Comparison of ENCODE assay signal across 31 cellular contexts in the genomic region with DNA sequence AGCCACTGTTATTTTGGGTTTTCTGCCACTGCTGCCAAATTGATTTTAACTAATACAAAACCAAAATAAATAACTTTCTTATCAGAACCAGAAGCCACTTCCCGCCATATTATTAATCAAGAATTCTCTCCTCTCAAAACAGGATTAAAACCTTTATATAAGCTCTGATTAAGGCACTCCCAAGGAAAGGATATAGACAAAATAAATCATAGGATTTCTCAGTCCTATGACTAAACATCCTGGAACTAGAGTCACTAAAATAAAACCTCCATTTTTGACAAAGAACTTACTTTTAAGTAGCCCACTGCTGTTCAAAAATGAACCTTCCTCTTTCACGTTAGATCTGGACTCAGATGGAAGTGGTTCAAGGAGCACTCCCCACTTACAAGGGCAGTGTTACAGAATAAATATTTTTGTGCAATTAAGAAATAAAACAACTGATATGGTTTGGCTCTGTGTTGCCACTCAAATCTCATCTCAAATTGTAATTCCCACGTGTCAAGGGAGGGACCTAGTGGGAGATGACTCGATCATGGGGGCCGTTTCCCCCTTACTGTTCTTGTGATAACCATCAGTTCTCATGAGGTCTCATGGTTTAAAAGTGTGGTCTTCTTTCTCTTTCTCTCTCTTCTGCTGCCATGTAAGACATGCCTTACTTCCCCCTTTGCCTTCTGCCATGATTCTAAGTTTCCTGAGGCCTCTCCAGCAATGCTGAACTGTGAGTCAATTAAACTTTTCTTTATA. TPM values are rescaled to one million over a fixed set of nuclear protein-coding genes. Genes with fewer than 3 reads are reported as not detected.
DNase-seq lines count a peak whose midpoint lies in the region; ATAC-seq and TF ChIP-seq lines count a peak whose summit lies in the region.
"Had no signal": no experiment of that assay in that cellular context is flagged by ENCODE, and none has a peak within 500 bp of the region (broad histone marks: within the 10 kb centered on the region; RNA-seq: fewer than 3 reads in every experiment).

No MANE protein-coding gene starts in this region.

- POLR2A ChIA-PET in activated CD8-positive, alpha-beta T cell treated with anti-CD3 and anti-CD28 coated beads for 36 hours (lab: Charles Lee), result no interaction called here
- POLR2A ChIA-PET in activated CD8-positive, alpha-beta T cell treated with anti-CD3 and anti-CD28 coated beads, Interleukin-2, amount 10 ng/mL, durations not matched to agents 7 days and 5 days (lab: Charles Lee), result no interaction called here

- H3K27ac ChIP-seq in fibroblast of lung (ENCODE audit: insufficient read depth, low read length), result peak overlapping the region; percentile 72
- H3K27ac ChIP-seq: esophagus squamous epithelium, gastroesophageal sphincter, hepatocyte, HL-60, right lobe of liver had no signal

- ATAC-seq in activated CD8-positive, alpha-beta T cell treated with anti-CD3 and anti-CD28 coated beads for 36 hours, result peak; percentile 24
- no peak for ATAC-seq in activated CD8-positive, alpha-beta T cell treated with anti-CD3 and anti-CD28 coated beads, Interleukin-2, amount 10 ng/mL, durations not matched to agents 7 days and 5 days
- no peak for ATAC-seq in HG03354 (IDR thresholded peaks at IDR 0.05; ENCODE audit: poor library complexity, severe bottlenecking, unreplicated experiment)
- ATAC-seq in GM21786 (IDR thresholded peaks at IDR 0.05; ENCODE audit: unreplicated experiment), result no peak
- ATAC-seq in GM18520 (IDR thresholded peaks at IDR 0.05; ENCODE audit: unreplicated experiment), result no peak
- ATAC-seq: gastroesophageal sphincter; right lobe of liver; stimulated activated memory B cell treated with anti-CD40 and anti-IgM and Interleukin-4, amounts not matched to agents 10 μg/mL and 1 μg/mL and 100 μg/mL, for 72 hours had no signal

- TF ChIP-seq CTCF in activated CD8-positive, alpha-beta T cell treated with anti-CD3 and anti-CD28 coated beads for 36 hours (IDR thresholded peaks at IDR 0.05), result no peak
- TF ChIP-seq CTCF in fibroblast of lung (conservative IDR thresholded peaks at IDR 0.05 in 1 of 2, IDR thresholded peaks at IDR 0.05 in 1 of 2; ENCODE audit: low read depth in 1 of 2, low read length in 2 of 2), result no peak

- no peaks in the 10 kb centered on the region for H4K20me1 ChIP-seq in fibroblast of lung (ENCODE audit: control insufficient read depth, extremely low read depth, insufficient read depth, low read length)

- H3K4me1 ChIP-seq in fibroblast of lung (ENCODE audit: control insufficient read depth, extremely low read depth, insufficient read depth, low read length), result peaks cover 2% of the 10 kb centered on the region
- H3K4me1 ChIP-seq: gastroesophageal sphincter, right lobe of liver had no signal

- no peak for DNase-seq in activated CD8-positive, alpha-beta T cell treated with anti-CD3 and anti-CD28 coated beads for 36 hours
- DNase-seq in activated CD8-positive, alpha-beta T cell treated with anti-CD3 and anti-CD28 coated beads, Interleukin-2, amount 10 ng/mL, durations not matched to agents 7 days and 5 days, result no peak
- peak; percentile 46 for DNase-seq in MV-4-11 (lab: John Stamatoyannopoulos, UW)
- peak in 1 of 2 donors; percentile 70 for DNase-seq in fibroblast of lung (ENCODE audit: low read depth in 2 of 2)
- DNase-seq in NCI-H748 (lab: John Stamatoyannopoulos, UW; ENCODE audit: unreplicated experiment), result no peak
- DNase-seq: 8988T; activated CD4-positive, alpha-beta T cell treated with anti-CD3 and anti-CD28 coated beads, Interleukin-2, amount 10 ng/mL, durations not matched to agents 7 days and 5 days; activated naive CD8-positive, alpha-beta T cell treated with anti-CD3 and anti-CD28 coated beads for 36 hours; central memory CD4-positive, alpha-beta T cell; endodermal cell; esophagus squamous epithelium; GDM1; Kasumi-1; mesendoderm; NCI-H1105; NCI-H1930; NCI-H526; right lobe of liver; SIG-M5; stimulated activated CD4-positive, alpha-beta T cell treated with anti-CD3 and anti-CD28 coated beads, Interleukin-4, amount 100 ng/mL, for 4 hours; SW 1271 had no signal

- H3K9me3 ChIP-seq in fibroblast of lung (ENCODE audit: control insufficient read depth, insufficient read depth, low read depth, low read length), result no peaks in the 10 kb centered on the region
- H3K9me3 ChIP-seq: ascending aorta, esophagus squamous epithelium, gastroesophageal sphincter, right lobe of liver had no signal

- H3K27ac Mint-ChIP-seq in activated CD8-positive, alpha-beta T cell treated with anti-CD3 and anti-CD28 coated beads for 36 hours, result no peak overlapping the region
- no peak overlapping the region for H3K27ac Mint-ChIP-seq in activated CD8-positive, alpha-beta T cell treated with anti-CD3 and anti-CD28 coated beads, Interleukin-2, amount 10 ng/mL, durations not matched to agents 7 days and 5 days
- H3K27ac Mint-ChIP-seq: activated CD4-positive, alpha-beta T cell treated with anti-CD3 and anti-CD28 coated beads, Interleukin-2, amount 10 ng/mL, durations not matched to agents 7 days and 5 days; activated naive CD8-positive, alpha-beta T cell treated with anti-CD3 and anti-CD28 coated beads for 36 hours; dendritic cell treated with granulocyte-macrophage colony-stimulating factor and Interleukin-4, amounts not matched to agents 40 ng/mL and 50 ng/mL, for 4 days; endodermal cell; progenitor cell of endocrine pancreas had no signal

- peaks cover 51% of the 10 kb centered on the region for H3K36me3 Mint-ChIP-seq in activated CD8-positive, alpha-beta T cell treated with anti-CD3 and anti-CD28 coated beads for 36 hours (ENCODE audit: low read depth)
- H3K36me3 Mint-ChIP-seq in activated CD8-positive, alpha-beta T cell treated with anti-CD3 and anti-CD28 coated beads, Interleukin-2, amount 10 ng/mL, durations not matched to agents 7 days and 5 days (ENCODE audit: low read depth), result peaks cover 45% of the 10 kb centered on the region

- H3K9ac ChIP-seq in fibroblast of lung (ENCODE audit: insufficient read depth, low read length), result no peak overlapping the region

- CTCF ChIA-PET in activated CD8-positive, alpha-beta T cell treated with anti-CD3 and anti-CD28 coated beads for 36 hours (lab: Charles Lee), result no interaction called here
- CTCF ChIA-PET in activated CD8-positive, alpha-beta T cell treated with anti-CD3 and anti-CD28 coated beads, Interleukin-2, amount 10 ng/mL, durations not matched to agents 7 days and 5 days (lab: Charles Lee), result no interaction called here

- H3K27me3 ChIP-seq in fibroblast of lung (ENCODE audit: control insufficient read depth, insufficient read depth, low read length), result no peaks in the 10 kb centered on the region
- H3K27me3 ChIP-seq: ascending aorta, esophagus squamous epithelium, gastroesophageal sphincter, hepatocyte, right lobe of liver had no signal

- no peak overlapping the region for H3K4me3 ChIP-seq in fibroblast of lung (replicated peaks in 1 of 4; ENCODE audit: control extremely low read depth in 1 of 4, insufficient read depth in 1 of 4, low read depth in 3 of 4, low read length in 4 of 4)
- H3K4me3 ChIP-seq: ascending aorta, esophagus squamous epithelium, gastroesophageal sphincter, hepatocyte, right lobe of liver had no signal

- intact Hi-C loops in activated CD8-positive, alpha-beta T cell treated with anti-CD3 and anti-CD28 coated beads for 36 hours (cut with micrococcal nuclease), result no loop called here

- H3K79me2 ChIP-seq in fibroblast of lung (ENCODE audit: control insufficient read depth, insufficient read depth, low read length), result peaks cover 2% of the 10 kb centered on the region

- no peak overlapping the region for H3K4me2 ChIP-seq in fibroblast of lung (ENCODE audit: extremely low read depth, insufficient read depth, low read length)
- H3K4me2 ChIP-seq: hepatocyte had no signal

- no peaks in the 10 kb centered on the region for H3K27me3 Mint-ChIP-seq in activated CD8-positive, alpha-beta T cell treated with anti-CD3 and anti-CD28 coated beads for 36 hours
- no peaks in the 10 kb centered on the region for H3K27me3 Mint-ChIP-seq in activated CD8-positive, alpha-beta T cell treated with anti-CD3 and anti-CD28 coated beads, Interleukin-2, amount 10 ng/mL, durations not matched to agents 7 days and 5 days (ENCODE audit: low read depth)
- H3K27me3 Mint-ChIP-seq: activated CD4-positive, alpha-beta T cell treated with anti-CD3 and anti-CD28 coated beads, Interleukin-2, amount 10 ng/mL, durations not matched to agents 7 days and 5 days; activated naive CD8-positive, alpha-beta T cell treated with anti-CD3 and anti-CD28 coated beads for 36 hours; dendritic cell treated with granulocyte-macrophage colony-stimulating factor and Interleukin-4, amounts not matched to agents 40 ng/mL and 50 ng/mL, for 4 days; progenitor cell of endocrine pancreas; stimulated activated memory B cell treated with anti-CD40 and anti-IgM and Interleukin-4, amounts not matched to agents 10 μg/mL and 1 μg/mL and 100 μg/mL, for 72 hours had no signal

- H3K9me3 Mint-ChIP-seq in activated CD8-positive, alpha-beta T cell treated with anti-CD3 and anti-CD28 coated beads for 36 hours, result peaks cover 8% of the 10 kb centered on the region
- H3K9me3 Mint-ChIP-seq in activated CD8-positive, alpha-beta T cell treated with anti-CD3 and anti-CD28 coated beads, Interleukin-2, amount 10 ng/mL, durations not matched to agents 7 days and 5 days (ENCODE audit: insufficient read depth), result no peaks in the 10 kb centered on the region

- peaks cover 15% of the 10 kb centered on the region for H3K4me1 Mint-ChIP-seq in activated CD8-positive, alpha-beta T cell treated with anti-CD3 and anti-CD28 coated beads for 36 hours (ENCODE audit: low read depth)
- peaks cover 8% of the 10 kb centered on the region for H3K4me1 Mint-ChIP-seq in activated CD8-positive, alpha-beta T cell treated with anti-CD3 and anti-CD28 coated beads, Interleukin-2, amount 10 ng/mL, durations not matched to agents 7 days and 5 days (ENCODE audit: low read depth)
- H3K4me1 Mint-ChIP-seq: endodermal cell had no signal

- no peaks in the 10 kb centered on the region for H3K36me3 ChIP-seq in fibroblast of lung (ENCODE audit: control insufficient read depth, insufficient read depth, low read length)
- H3K36me3 ChIP-seq: ascending aorta, right lobe of liver had no signal

- H3K4me3 Mint-ChIP-seq in activated CD8-positive, alpha-beta T cell treated with anti-CD3 and anti-CD28 coated beads for 36 hours, result no peak overlapping the region
- no peak overlapping the region for H3K4me3 Mint-ChIP-seq in activated CD8-positive, alpha-beta T cell treated with anti-CD3 and anti-CD28 coated beads, Interleukin-2, amount 10 ng/mL, durations not matched to agents 7 days and 5 days
- H3K4me3 Mint-ChIP-seq: activated CD4-positive, alpha-beta T cell treated with anti-CD3 and anti-CD28 coated beads, Interleukin-2, amount 10 ng/mL, durations not matched to agents 7 days and 5 days; activated naive CD8-positive, alpha-beta T cell treated with anti-CD3 and anti-CD28 coated beads for 36 hours; dendritic cell treated with granulocyte-macrophage colony-stimulating factor and Interleukin-4, amounts not matched to agents 40 ng/mL and 50 ng/mL, for 4 days; endodermal cell; stimulated activated memory B cell treated with anti-CD40 and anti-IgM and Interleukin-4, amounts not matched to agents 10 μg/mL and 1 μg/mL and 100 μg/mL, for 72 hours had no signal

- H2AFZ ChIP-seq in fibroblast of lung (ENCODE audit: low read length), result no peak overlapping the region
- H2AFZ ChIP-seq: hepatocyte had no signal

RNA-seq across cellular contexts. Expression of a gene that starts 26.4 kb away (rescaled TPM):
- total RNA-seq in activated CD8-positive, alpha-beta T cell treated with anti-CD3 and anti-CD28 coated beads for 36 hours, result 1 to 10 TPM; 5.3 to 6.3 TPM
- total RNA-seq in activated CD8-positive, alpha-beta T cell treated with anti-CD3 and anti-CD28 coated beads, Interleukin-2, amount 10 ng/mL, durations not matched to agents 7 days and 5 days, result 1 to 10 TPM; 7.5 to 9.0 TPM
- 10.5 and 10.7 TPM in 2 replicates for total RNA-seq in fibroblast of lung
- 14.6 and 14.8 TPM in 2 replicates for polyA plus RNA-seq in fibroblast of lung
- polyA plus RNA-seq in fibroblast of lung (2012), result 8.4 TPM in 2 replicates
- polyA minus RNA-seq in fibroblast of lung (ENCODE audit: low replicate concordance), result 0.12 and 0.48 TPM in 2 replicates
